In genomic region chr12:65828711-65829339, GRCh38 we compare ENCODE assay signal across 1 cellular context.
TF ChIP-seq lines count a peak whose summit lies in the region.

No MANE protein-coding gene starts in this region.

TF ChIP-seq in HepG2, 621 proteins besides CTCF, POLR2A, EP300 and RAD21 (continued from another document):
- no peak for TF ChIP-seq MLLT10 (CRISPR knock-in tag; IDR thresholded peaks at IDR 0.05)
- no peak for TF ChIP-seq HNRNPK (IDR thresholded peaks at IDR 0.05; ENCODE audit: low read depth, low read length, poor library complexity, severe bottlenecking)
- 0 out of 2 replicates have a peak, but pooled peaks have one; percentile 10 for TF ChIP-seq SAP130 (CRISPR knock-in tag; IDR thresholded peaks at IDR 0.05; ENCODE audit: low read depth)
- no peak for TF ChIP-seq SIN3A (IDR thresholded peaks at IDR 0.05; ENCODE audit: borderline replicate concordance, low read depth, low read length)
